ENCODE assay signal across 10 cellular contexts in the genomic region with DNA sequence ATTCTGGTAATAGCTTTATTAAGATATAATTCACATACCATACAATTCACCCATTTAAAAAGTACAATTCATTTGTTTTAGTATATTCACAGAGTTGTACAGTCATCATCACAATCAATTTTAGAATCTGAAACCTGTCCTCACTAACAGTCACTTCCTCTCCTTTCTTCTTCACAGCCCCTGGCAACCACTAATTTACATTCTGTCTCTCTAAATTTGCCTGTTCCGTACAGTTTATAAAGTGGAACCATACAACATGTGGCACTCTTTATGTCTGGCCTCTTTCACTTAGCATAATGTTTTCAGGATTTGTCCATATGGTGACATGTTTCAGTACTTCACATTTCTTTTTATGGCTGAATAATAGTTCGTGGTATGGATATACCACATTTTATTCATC. TPM values are rescaled to one million over a fixed set of nuclear protein-coding genes. Genes with fewer than 3 reads are reported as not detected.
DNase-seq lines count a peak whose midpoint lies in the region; ATAC-seq and TF ChIP-seq lines count a peak whose summit lies in the region.
"Had no signal": no experiment of that assay in that cellular context is flagged by ENCODE, and none has a peak within 500 bp of the region (broad histone marks: within the 10 kb centered on the region; RNA-seq: fewer than 3 reads in every experiment).

No MANE protein-coding gene starts in this region.

- WGBS in spleen, 5 donors: 37 to 59% (median 54%) methylated on average over 2 of the region's 2 CpGs

- no peaks in the 10 kb centered on the region for H3K27me3 Mint-ChIP-seq in activated naive CD4-positive, alpha-beta T cell treated with anti-CD3 and anti-CD28 coated beads for 36 hours (ENCODE audit: low read depth)
- no peaks in the 10 kb centered on the region for H3K27me3 Mint-ChIP-seq in stimulated activated naive CD8-positive, alpha-beta T cell treated with anti-CD3 and anti-CD28 coated beads, Interleukin-15, Interleukin-2, amounts not matched to agents 100 ng/mL and 50 ng/mL, for 24 hours

- H3K27ac ChIP-seq in spleen: peak overlapping the region in 3 of 8 donors; percentile 19 to 51 (median 49)
- H3K27ac ChIP-seq: adrenal gland had no signal

- H2AFZ ChIP-seq in Loucy (ENCODE audit: low read length): peak overlapping the region; percentile 82; the same call in 1 of the 2 replicates

- CTCF ChIA-PET in activated naive CD4-positive, alpha-beta T cell treated with anti-CD3 and anti-CD28 coated beads for 36 hours (lab: Charles Lee): interaction anchor here (1.0 to 1.1 kb wide), 2 partner anchors 10 to 62 kb away, joined by 3 to 6 read pairs; no protein-coding TSS in a partner anchor

- H3K36me3 ChIP-seq in Loucy (ENCODE audit: insufficient read depth, low read length) (no peaks in the 10 kb centered on the region), spleen (no peaks in the 10 kb centered on the region)
- H3K36me3 ChIP-seq: adrenal gland had no signal

- ATAC-seq in HG02678 (IDR thresholded peaks at IDR 0.05; ENCODE audit: unreplicated experiment): peak; percentile 84

- peaks cover 32% of the 10 kb centered on the region for H3K4me1 ChIP-seq in Loucy (ENCODE audit: insufficient read depth, low read length, poor library complexity, severe bottlenecking)
- H3K4me1 ChIP-seq in spleen: peaks cover 0 to 25% (median 4%) of the 10 kb centered on the region in 6 donors
- H3K4me1 ChIP-seq: adrenal gland had no signal

- peak overlapping the region; percentile 33 for H3K9ac ChIP-seq in Loucy (ENCODE audit: low read depth, low read length, poor library complexity, severe bottlenecking)

- TF ChIP-seq CTCF in Loucy (conservative IDR thresholded peaks at IDR 0.05; ENCODE audit: low read length) (no peak), spleen (IDR thresholded peaks at IDR 0.05 in 8 of 11, conservative IDR thresholded peaks at IDR 0.05 in 3 of 11) (no peak)

- DNase-seq in activated naive CD4-positive, alpha-beta T cell treated with anti-CD3 and anti-CD28 coated beads for 36 hours: peak; percentile 23
- DNase-seq in activated naive CD4-positive, alpha-beta T cell treated with Interleukin-2 at 50 U/mL for 16 hours: no peak
- DNase-seq in COR-L47 (lab: John Stamatoyannopoulos, UW) (no peak), NCI-H2227 (lab: John Stamatoyannopoulos, UW; ENCODE audit: unreplicated experiment) (no peak), spleen (no peak)
- DNase-seq: adrenal gland had no signal

- intact Hi-C loops in activated naive CD4-positive, alpha-beta T cell treated with anti-CD3 and anti-CD28 coated beads for 36 hours (cut with micrococcal nuclease): loop anchor here (1.0 to 2.0 kb wide), 6 partner anchors 22 to 103 kb away; a partner anchor contains a TSS
- intact Hi-C loops in spleen (cut with DNase I; ENCODE audit: low total_unique reads): no loop called here

- H3K9me2 ChIP-seq in Loucy (replicated peaks; ENCODE audit: low read depth, low read length): no peaks in the 10 kb centered on the region

- H3K79me2 ChIP-seq in Loucy (ENCODE audit: insufficient read depth, low read length): no peaks in the 10 kb centered on the region

- no peak overlapping the region for H3K4me3 Mint-ChIP-seq in activated naive CD4-positive, alpha-beta T cell treated with anti-CD3 and anti-CD28 coated beads for 36 hours
- H3K4me3 Mint-ChIP-seq in stimulated activated naive CD8-positive, alpha-beta T cell treated with anti-CD3 and anti-CD28 coated beads, Interleukin-15, Interleukin-2, amounts not matched to agents 100 ng/mL and 50 ng/mL, for 24 hours: peak overlapping the region; percentile 66

- no peaks in the 10 kb centered on the region for H3K36me3 Mint-ChIP-seq in activated naive CD4-positive, alpha-beta T cell treated with anti-CD3 and anti-CD28 coated beads for 36 hours (ENCODE audit: low read depth)
- peaks cover 10% of the 10 kb centered on the region for H3K36me3 Mint-ChIP-seq in stimulated activated naive CD8-positive, alpha-beta T cell treated with anti-CD3 and anti-CD28 coated beads, Interleukin-15, Interleukin-2, amounts not matched to agents 100 ng/mL and 50 ng/mL, for 24 hours (ENCODE audit: low read depth)

- H3F3A ChIP-seq in Loucy (ENCODE audit: low read depth): no peaks in the 10 kb centered on the region

- H3K4me2 ChIP-seq in Loucy (ENCODE audit: low read depth, low read length, poor library complexity, severe bottlenecking): peak overlapping the region; percentile 62

- peak overlapping the region; percentile 31 for H3K27ac Mint-ChIP-seq in activated naive CD4-positive, alpha-beta T cell treated with anti-CD3 and anti-CD28 coated beads for 36 hours
- H3K27ac Mint-ChIP-seq in stimulated activated naive CD8-positive, alpha-beta T cell treated with anti-CD3 and anti-CD28 coated beads, Interleukin-15, Interleukin-2, amounts not matched to agents 100 ng/mL and 50 ng/mL, for 24 hours: peak overlapping the region; percentile 85

- no peaks in the 10 kb centered on the region for H4K20me1 ChIP-seq in Loucy (ENCODE audit: insufficient read depth, low read length, poor library complexity, severe bottlenecking)

- peaks cover 16% of the 10 kb centered on the region for H3K4me1 Mint-ChIP-seq in activated naive CD4-positive, alpha-beta T cell treated with anti-CD3 and anti-CD28 coated beads for 36 hours (ENCODE audit: low read depth)
- H3K4me1 Mint-ChIP-seq in stimulated activated naive CD8-positive, alpha-beta T cell treated with anti-CD3 and anti-CD28 coated beads, Interleukin-15, Interleukin-2, amounts not matched to agents 100 ng/mL and 50 ng/mL, for 24 hours (ENCODE audit: low read depth): peaks cover 35% of the 10 kb centered on the region

- TF ChIP-seq POLR2A in spleen (IDR thresholded peaks at IDR 0.05): no peak

- peaks cover 4% of the 10 kb centered on the region for H3K9me3 ChIP-seq in Loucy (ENCODE audit: insufficient read depth, low read depth, low read length)
- H3K9me3 ChIP-seq in spleen: peaks cover 0 to 10% (median 9%) of the 10 kb centered on the region in 8 donors

- peak overlapping the region; percentile 19 for H3K4me3 ChIP-seq in Loucy (ENCODE audit: low read length, poor library complexity, severe bottlenecking)
- H3K4me3 ChIP-seq in spleen: peak overlapping the region in 1 of 8 donors; percentile 18
- H3K4me3 ChIP-seq: adrenal gland had no signal

- H3K27me3 ChIP-seq in Loucy (ENCODE audit: insufficient read depth, low read length, poor library complexity, severe bottlenecking) (no peaks in the 10 kb centered on the region), spleen (replicated peaks in 1 of 7) (no peaks in the 10 kb centered on the region)
- H3K27me3 ChIP-seq: adrenal gland had no signal

- H3K9me3 Mint-ChIP-seq in activated naive CD4-positive, alpha-beta T cell treated with anti-CD3 and anti-CD28 coated beads for 36 hours: peaks cover 5% of the 10 kb centered on the region
- H3K9me3 Mint-ChIP-seq in stimulated activated naive CD8-positive, alpha-beta T cell treated with anti-CD3 and anti-CD28 coated beads, Interleukin-15, Interleukin-2, amounts not matched to agents 100 ng/mL and 50 ng/mL, for 24 hours: peaks cover 5% of the 10 kb centered on the region

RNA-seq across cellular contexts. Expression of a gene that starts 22.7 kb away (rescaled TPM):
- not detected for total RNA-seq in activated naive CD4-positive, alpha-beta T cell treated with anti-CD3 and anti-CD28 coated beads for 36 hours
- total RNA-seq in spleen: not detected
- polyA plus RNA-seq in spleen: not detected
- total RNA-seq: myocyte had no signal
- polyA plus RNA-seq: adrenal gland had no signal
